ENCODE assay signal across 16 cellular contexts in genomic region chr9:9117866-9118265, GRCh38.
"Had no signal": no experiment of that assay in that cellular context is flagged by ENCODE, and none has a peak within 500 bp of the region (broad histone marks: within the 10 kb centered on the region; RNA-seq: fewer than 3 reads in every experiment).

No MANE protein-coding gene starts in this region.

- ATAC-seq: activated CD8-positive, alpha-beta T cell treated with anti-CD3 and anti-CD28 coated beads for 36 hours; activated T-cell treated with anti-CD3 and anti-CD28 coated beads, Interleukin-2, amount 50 U/mL, for 72 hours; left ventricle myocardium superior had no signal

- DNase-seq: activated CD4-positive, alpha-beta T cell treated with anti-CD3 and anti-CD28 coated beads for 4 hours; activated CD8-positive, alpha-beta memory T cell treated with anti-CD3 and anti-CD28 coated beads, Interleukin-2, amount 50 U/mL, for 4 hours; activated CD8-positive, alpha-beta T cell treated with anti-CD3 and anti-CD28 coated beads for 36 hours; activated gamma-delta T cell treated with Interleukin-2 at 50 U/mL for 16 hours; activated naive CD8-positive, alpha-beta T cell treated with anti-CD3 and anti-CD28 coated beads, Interleukin-2, amount 10 ng/mL, durations not matched to agents 7 days and 5 days; activated T-cell treated with anti-CD3 and anti-CD28 coated beads, Interleukin-2, amount 50 U/mL, for 72 hours; anterior cingulate cortex; endodermal cell; erythroblast; kidney; left ventricle myocardium superior; mesendoderm; nephron progenitor cell; stimulated activated CD4-positive, alpha-beta T cell treated with anti-CD3 and anti-CD28 coated beads, Interleukin-12 subunit alpha, Interleukin-12 subunit beta, amount 100 ng/mL, for 4 hours; stimulated activated naive CD4-positive, alpha-beta T cell treated with Interleukin-2 at 50 U/mL for 16 hours; upper lobe of left lung had no signal
